In the genomic region with DNA sequence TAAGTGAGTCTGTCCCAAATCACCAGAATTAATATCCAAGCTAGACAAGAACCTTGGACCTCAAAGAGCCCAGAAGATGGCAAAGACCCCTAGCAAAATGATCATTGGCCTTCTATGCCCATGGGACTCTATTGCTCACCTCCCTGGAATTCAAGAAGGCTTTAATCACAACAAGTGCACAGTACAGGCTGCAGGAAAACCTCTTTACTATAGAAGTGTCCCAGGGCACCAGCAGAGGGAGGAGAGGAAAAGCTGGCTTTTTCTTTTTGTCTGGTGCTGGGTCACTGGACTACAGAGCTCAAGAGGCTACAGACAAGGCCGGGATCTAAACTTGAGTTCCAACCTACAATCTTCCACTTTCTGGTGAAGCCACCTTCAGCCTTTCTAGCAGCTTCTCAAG, we compare ENCODE assay signal across 10 cellular contexts.
DNase-seq lines count a peak whose midpoint lies in the region; ATAC-seq and TF ChIP-seq lines count a peak whose summit lies in the region.
"Had no signal": no experiment of that assay in that cellular context is flagged by ENCODE, and none has a peak within 500 bp of the region (broad histone marks: within the 10 kb centered on the region; RNA-seq: fewer than 3 reads in every experiment).

No MANE protein-coding gene starts in this region.

- peak overlapping the region; percentile 95 for H3K27ac Mint-ChIP-seq in chondrocyte (ENCODE audit: unreplicated experiment)
- H3K27ac Mint-ChIP-seq: activated naive CD8-positive, alpha-beta T cell had no signal

- H3K4me3 ChIP-seq in cardiac muscle cell (no peak overlapping the region), lower lobe of right lung (no peak overlapping the region), vagina (no peak overlapping the region)

- TF ChIP-seq POLR2A in vagina (IDR thresholded peaks at IDR 0.05) = no peak

- H3K27ac ChIP-seq in cardiac muscle cell (no peak overlapping the region), lower lobe of right lung (peak overlapping the region; percentile 75), vagina (peak overlapping the region; percentile 86)

- H3K27me3 ChIP-seq in cardiac muscle cell = no peaks in the 10 kb centered on the region
- H3K27me3 ChIP-seq in lower lobe of right lung (ENCODE audit: low read depth) = no peaks in the 10 kb centered on the region
- H3K27me3 ChIP-seq in vagina = no peaks in the 10 kb centered on the region

- H3K27me3 Mint-ChIP-seq in chondrocyte (ENCODE audit: low read depth) = no peaks in the 10 kb centered on the region
- H3K27me3 Mint-ChIP-seq: activated naive CD8-positive, alpha-beta T cell had no signal

- peak in 1 of 2 donors; percentile 13 for ATAC-seq in lower lobe of right lung
- no peak for ATAC-seq in HG03139 (IDR thresholded peaks at IDR 0.05; ENCODE audit: unreplicated experiment)
- ATAC-seq in HG02571 (IDR thresholded peaks at IDR 0.05; ENCODE audit: unreplicated experiment) = no peak
- ATAC-seq in HG02763 (IDR thresholded peaks at IDR 0.05; ENCODE audit: unreplicated experiment) = no peak

- H3K36me3 ChIP-seq in cardiac muscle cell = no peaks in the 10 kb centered on the region
- no peaks in the 10 kb centered on the region for H3K36me3 ChIP-seq in lower lobe of right lung
- no peaks in the 10 kb centered on the region for H3K36me3 ChIP-seq in vagina

- H3K9me3 ChIP-seq in cardiac muscle cell (ENCODE audit: low read depth) (no peaks in the 10 kb centered on the region), lower lobe of right lung (no peaks in the 10 kb centered on the region), vagina (no peaks in the 10 kb centered on the region)

- H3K4me1 ChIP-seq in cardiac muscle cell (ENCODE audit: low read depth) = peaks cover 17% of the 10 kb centered on the region
- peaks cover 34% of the 10 kb centered on the region for H3K4me1 ChIP-seq in lower lobe of right lung
- H3K4me1 ChIP-seq in vagina = peaks cover 59% of the 10 kb centered on the region

- H3K4me1 Mint-ChIP-seq in chondrocyte (ENCODE audit: low read depth) = peaks cover 81% of the 10 kb centered on the region

- intact Hi-C loops in cardiac septum (cut with DNase I) (no loop called here), lower lobe of right lung (cut with DNase I) (no loop called here), vagina (cut with DNase I) (loop anchor here (5.0 kb wide), 1 partner anchor 66 kb away; no protein-coding TSS in a partner anchor)

- H3K9me3 Mint-ChIP-seq in chondrocyte (ENCODE audit: low read depth) = no peaks in the 10 kb centered on the region

- DNase-seq in cardiac muscle cell (ENCODE audit: low read depth in 1 of 2, low spot score in 1 of 2) (peak in 1 of 2 donors; percentile 55), cardiac septum (ENCODE audit: low spot score) (no peak), chondrocyte (ENCODE audit: low spot score) (no peak), lower lobe of right lung (no peak), vagina (ENCODE audit: extremely low spot score in 2 of 2) (no peak)
- DNase-seq: occipital lobe had no signal

- TF ChIP-seq CTCF in cardiac muscle cell (IDR thresholded peaks at IDR 0.05; ENCODE audit: low read depth, low read length) = peak; percentile 25
- peak; percentile 72 for TF ChIP-seq CTCF in chondrocyte (IDR thresholded peaks at IDR 0.05)
- TF ChIP-seq CTCF in lower lobe of right lung (IDR thresholded peaks at IDR 0.05) = peak; percentile 8
- no peak for TF ChIP-seq CTCF in vagina (IDR thresholded peaks at IDR 0.05)

- no peak overlapping the region for H3K4me3 Mint-ChIP-seq in chondrocyte (ENCODE audit: unreplicated experiment)
- H3K4me3 Mint-ChIP-seq: activated naive CD8-positive, alpha-beta T cell had no signal

- no peaks in the 10 kb centered on the region for H3K36me3 Mint-ChIP-seq in chondrocyte (ENCODE audit: low read depth)
- H3K36me3 Mint-ChIP-seq: activated naive CD8-positive, alpha-beta T cell had no signal

Comparison
In these comparisons a context has a peak if more than half of its experiments do, and no peak if none do; other contexts are left out.
1. CTCF ChIP-seq: peak in cardiac muscle cell (single experiment), chondrocyte (single experiment) and lower lobe of right lung (single experiment); none in vagina (0 of 3).